Comparison of ENCODE assay signal across 26 cellular contexts in genomic region chr1:235516862-235517446, GRCh38. TPM values are rescaled to one million over a fixed set of nuclear protein-coding genes. Genes with fewer than 3 reads are reported as not detected.
DNase-seq lines count a peak whose midpoint lies in the region; ATAC-seq, FAIRE-seq and TF ChIP-seq lines count a peak whose summit lies in the region.
"Had no signal": no experiment of that assay in that cellular context is flagged by ENCODE, and none has a peak within 500 bp of the region (broad histone marks: within the 10 kb centered on the region; RNA-seq: fewer than 3 reads in every experiment).

No MANE protein-coding gene starts in this region.

- H3K79me2 ChIP-seq in H1 (ENCODE audit: control insufficient read depth in 1 of 2, insufficient read depth in 2 of 2, low read length in 2 of 2) = no peaks in the 10 kb centered on the region
- H3K79me2 ChIP-seq in mammary epithelial cell (ENCODE audit: insufficient read depth, low read length) = no peaks in the 10 kb centered on the region

- no peak overlapping the region for H3K9ac ChIP-seq in H1 (replicated peaks in 1 of 4; ENCODE audit: extremely low read depth in 1 of 4, low read depth in 3 of 4, low read length in 3 of 4)
- no peak overlapping the region for H3K9ac ChIP-seq in mammary epithelial cell (ENCODE audit: insufficient read depth, low read length)

- H3K36me3 Mint-ChIP-seq in activated naive CD4-positive, alpha-beta T cell treated with anti-CD3 and anti-CD28 coated beads, Interleukin-2, amount 50 U/mL, for 72 hours = no peaks in the 10 kb centered on the region

- no peaks in the 10 kb centered on the region for H3K9me3 Mint-ChIP-seq in activated naive CD4-positive, alpha-beta T cell treated with anti-CD3 and anti-CD28 coated beads, Interleukin-2, amount 50 U/mL, for 72 hours

- peak; percentile 28 to 45 for ATAC-seq in activated naive CD4-positive, alpha-beta T cell treated with anti-CD3 and anti-CD28 coated beads, Interleukin-2, amount 50 U/mL, for 72 hours
- ATAC-seq in HG03045 (IDR thresholded peaks at IDR 0.05; ENCODE audit: unreplicated experiment) = peak; percentile 46
- peak; percentile 69 for ATAC-seq in stimulated activated naive CD8-positive, alpha-beta T cell treated with anti-CD3 and anti-CD28 coated beads, Interleukin-15, Interleukin-2, amounts not matched to agents 100 U/mL and 50 U/mL, for 24 hours
- ATAC-seq: Panc1 had no signal

- no peak overlapping the region for H4K5ac ChIP-seq in H1 (ENCODE audit: insufficient read length, low read depth, low read length)

- WGBS in H1 (ENCODE audit: extremely low coverage in 1 of 2, insufficient coverage in 1 of 2, insufficient read length in 1 of 2, insufficient replicate concordance in 2 of 2, low coverage in 1 of 2, low lambda C conversion rate in 2 of 2, missing lambda C conversion rate in 1 of 2), 2 experiments = 89% methylated on average over 6 of the region's 6 CpGs; no CpG with 5 or more reads in 1 of the 2 experiments
- WGBS in mammary epithelial cell (ENCODE audit: low coverage, missing lambda C conversion rate) = 89% methylated on average over 6 of the region's 6 CpGs
- 85% methylated on average over 6 of the region's 6 CpGs for WGBS in suprapubic skin

- no peak overlapping the region for H2BK5ac ChIP-seq in H1 (ENCODE audit: low read depth, low read length)

- no peak for TF ChIP-seq CTCF in H1 (IDR thresholded peaks at IDR 0.05; ENCODE audit: control extremely low read depth in 1 of 3, insufficient read depth in 1 of 3, low read depth in 1 of 3, low read length in 3 of 3)
- no peak for TF ChIP-seq CTCF in mammary epithelial cell (conservative IDR thresholded peaks at IDR 0.05 in 1 of 2, IDR thresholded peaks at IDR 0.05 in 1 of 2; ENCODE audit: extremely low read depth in 1 of 2, insufficient read depth in 1 of 2, low read depth in 1 of 2, low read length in 2 of 2)
- TF ChIP-seq CTCF in suprapubic skin (IDR thresholded peaks at IDR 0.05) = no peak

- H4K91ac ChIP-seq in H1 (replicated peaks; ENCODE audit: insufficient read length, low read length) = no peak overlapping the region

- no peak overlapping the region for H3K56ac ChIP-seq in H1 (replicated peaks; ENCODE audit: insufficient read length, low read depth, low read length)

- H3K27me3 ChIP-seq in H1 (replicated peaks in 1 of 4; ENCODE audit: control insufficient read depth in 3 of 4, extremely low read depth in 1 of 4, insufficient read depth in 3 of 4, low read length in 3 of 4) (no peaks in the 10 kb centered on the region; a peak in 1 of 7 replicates), mammary epithelial cell (ENCODE audit: insufficient read depth, low read length) (no peaks in the 10 kb centered on the region), suprapubic skin (no peaks in the 10 kb centered on the region)
- H3K27me3 ChIP-seq: SJSA1, vagina had no signal

- TF ChIP-seq EP300 in H1 (IDR thresholded peaks at IDR 0.05; ENCODE audit: borderline replicate concordance in 1 of 2, low read depth in 2 of 2, low read length in 2 of 2) = no peak
- TF ChIP-seq EP300 in suprapubic skin (IDR thresholded peaks at IDR 0.05) = no peak

- no peak overlapping the region for H2BK15ac ChIP-seq in H1 (ENCODE audit: low read length)

- H3K27ac ChIP-seq in H1 (ENCODE audit: low read depth, low read length) = no peak overlapping the region
- no peak overlapping the region for H3K27ac ChIP-seq in mammary epithelial cell (ENCODE audit: insufficient read depth, low read depth, low read length)
- H3K27ac ChIP-seq in suprapubic skin = no peak overlapping the region
- H3K27ac ChIP-seq: SJSA1, vagina had no signal

- no peak overlapping the region for H2AK5ac ChIP-seq in H1 (ENCODE audit: low read depth, low read length)

- no peak overlapping the region for H2BK12ac ChIP-seq in H1 (ENCODE audit: low read depth, low read length)

- no TSS peak for BruUV-seq in mammary epithelial cell (replicated peaks; lab: Mats Ljungman, UMichigan)

- H2BK120ac ChIP-seq in H1 (replicated peaks; ENCODE audit: low read depth, low read length) = no peak overlapping the region

- H2BK20ac ChIP-seq in H1 (ENCODE audit: low read length) = no peak overlapping the region

- H3K18ac ChIP-seq in H1 (ENCODE audit: extremely low read depth, low read length) = no peak overlapping the region

- no peak overlapping the region for H3K14ac ChIP-seq in H1 (ENCODE audit: insufficient read length)

- no peak overlapping the region for H3K27ac Mint-ChIP-seq in activated naive CD4-positive, alpha-beta T cell treated with anti-CD3 and anti-CD28 coated beads, Interleukin-2, amount 50 U/mL, for 72 hours

- H3K4me3 ChIP-seq in H1 (ENCODE audit: extremely low read depth in 1 of 4, insufficient read depth in 2 of 4, low read depth in 3 of 4, low read length in 4 of 4) (no peak overlapping the region), mammary epithelial cell (replicated peaks in 1 of 3; ENCODE audit: insufficient read depth in 1 of 3, low read depth in 2 of 3, low read length in 3 of 3) (no peak overlapping the region), suprapubic skin (no peak overlapping the region)
- H3K4me3 ChIP-seq: HAP-1, SJSA1, vagina had no signal

- H3K4me1 ChIP-seq in H1 (replicated peaks in 1 of 4; ENCODE audit: control insufficient read depth in 3 of 4, insufficient read depth in 4 of 4, low read length in 3 of 4) (peaks cover 0 to 3% (median 2%) of the 10 kb centered on the region in 4 experiments; a peak in 2 of 7 replicates), mammary epithelial cell (ENCODE audit: insufficient read depth, low read length) (no peaks in the 10 kb centered on the region), suprapubic skin (no peaks in the 10 kb centered on the region)
- H3K4me1 ChIP-seq: HAP-1, SJSA1, vagina had no signal

- H3K23ac ChIP-seq in H1 (ENCODE audit: insufficient read length) = no peak overlapping the region

- no peak for DNase-seq in activated naive CD4-positive, alpha-beta T cell treated with anti-CD3 and anti-CD28 coated beads, Interleukin-2, amount 50 U/mL, for 72 hours (ENCODE audit: low spot score in 2 of 2)
- DNase-seq in activated naive CD4-positive, alpha-beta T cell (lab: John Stamatoyannopoulos, UW) = no peak
- DNase-seq in H1 (ENCODE audit: low read depth in 1 of 2, low spot score in 2 of 2) (no peak), NCI-H526 treated with DMSO at 0.1 percent for 48 hours (lab: John Stamatoyannopoulos, UW) (no peak), mammary epithelial cell (no peak), suprapubic skin (ENCODE audit: low spot score in 2 of 2) (no peak)
- DNase-seq in stimulated activated naive CD8-positive, alpha-beta T cell treated with anti-CD3 and anti-CD28 coated beads, Interleukin-15, Interleukin-2, amounts not matched to agents 100 U/mL and 50 U/mL, for 24 hours = no peak
- DNase-seq: activated naive CD4-positive, alpha-beta T cell treated with Interleukin-2 at 50 U/mL for 16 hours; activated T-cell treated with anti-CD3 and anti-CD28 coated beads for 4 hours; aorta; caudate nucleus; EL; erythroblast; hippocampal formation; NCI-H1694 treated with DMSO at 0.1 percent for 48 hours; NCI-H345; nucleus accumbens; retina had no signal

- TF ChIP-seq RAD21 in H1 (IDR thresholded peaks at IDR 0.05 in 1 of 2, conservative IDR thresholded peaks at IDR 0.05 in 1 of 2; ENCODE audit: low read depth in 2 of 2, low read length in 2 of 2) = no peak; a peak in 1 of 4 replicates

- in situ Hi-C loops in mammary epithelial cell (cut with MboI; ENCODE audit: low sequenced_read_pairs in 2 of 2) = loop anchor here (10.0 to 25.0 kb wide), 4 partner anchors 88 to 445 kb away; no protein-coding TSS in a partner anchor

- no peaks in the 10 kb centered on the region for H3K9me3 ChIP-seq in H1 (ENCODE audit: insufficient read depth in 2 of 2, low read depth in 1 of 2, low read length in 1 of 2)
- H3K9me3 ChIP-seq in mammary epithelial cell (replicated peaks; ENCODE audit: insufficient read depth, low read length) = no peaks in the 10 kb centered on the region
- no peaks in the 10 kb centered on the region for H3K9me3 ChIP-seq in suprapubic skin
- H3K9me3 ChIP-seq: HAP-1, SJSA1, vagina had no signal

- H3K4me2 ChIP-seq in H1 (ENCODE audit: insufficient read depth in 1 of 2, low read depth in 2 of 2, low read length in 2 of 2) (no peak overlapping the region), mammary epithelial cell (ENCODE audit: insufficient read depth, low read depth, low read length) (no peak overlapping the region)

- no peaks in the 10 kb centered on the region for H4K20me1 ChIP-seq in H1 (replicated peaks in 1 of 2; ENCODE audit: control insufficient read depth in 1 of 2, insufficient read depth in 2 of 2, low read length in 2 of 2)
- no peaks in the 10 kb centered on the region for H4K20me1 ChIP-seq in mammary epithelial cell (ENCODE audit: insufficient read depth, low read length)

- intact Hi-C loops in mammary epithelial cell (cut with micrococcal nuclease) = loop anchor here (10.0 kb wide), 1 partner anchor 328 kb away; no protein-coding TSS in a partner anchor

- CTCF ChIA-PET in H1 (lab: Charles Lee; ENCODE audit: partially characterized antibody) = interaction anchor here (0.8 to 2.6 kb wide), 6 partner anchors 8 to 455 kb away, joined by 3 to 13 read pairs (median 6); partner anchors contain the start of gene B3GALNT2
- CTCF ChIA-PET in mammary epithelial cell (lab: Charles Lee; ENCODE audit: low non-redundant PET) = interaction anchor here (0.6 kb wide), 1 partner anchor 10 kb away, joined by 4 read pairs; no protein-coding TSS in a partner anchor

- TF ChIP-seq POLR2A in H1 (IDR thresholded peaks at IDR 0.05; ENCODE audit: control extremely low read depth in 1 of 2, low read depth in 2 of 2, low read length in 2 of 2) (no peak), suprapubic skin (IDR thresholded peaks at IDR 0.05) (no peak)

- H3K4ac ChIP-seq in H1 (replicated peaks; ENCODE audit: insufficient read length, low read depth, low read length) = no peak overlapping the region

- no peaks in the 10 kb centered on the region for H3K79me1 ChIP-seq in H1 (ENCODE audit: low read depth, low read length)

- 0 out of 2 replicates have a peak, but pooled peaks cover 1% of the 10 kb centered on the region for H3K23me2 ChIP-seq in H1 (ENCODE audit: low read depth, low read length)

- POLR2A ChIA-PET in H1 (lab: Charles Lee; ENCODE audit: partially characterized antibody) = no interaction called here

- dilution Hi-C loops in mammary epithelial cell (cut with HindIII; ENCODE audit: low sequenced_read_pairs) = no loop called here

- H3K36me3 ChIP-seq in H1 (ENCODE audit: control insufficient read depth in 2 of 4, insufficient read depth in 4 of 4, low read length in 3 of 4) (no peaks in the 10 kb centered on the region), mammary epithelial cell (ENCODE audit: insufficient read depth, low read length) (no peaks in the 10 kb centered on the region), suprapubic skin (no peaks in the 10 kb centered on the region)
- H3K36me3 ChIP-seq: HAP-1, SJSA1, vagina had no signal

- 0 out of 2 replicates have a peak overlapping the region, but pooled peaks have one; percentile 57 for H2AFZ ChIP-seq in H1 (ENCODE audit: low read length)
- H2AFZ ChIP-seq in mammary epithelial cell (ENCODE audit: low read depth, low read length) = no peak overlapping the region

- no peak overlapping the region for H4K8ac ChIP-seq in H1 (ENCODE audit: extremely low read depth, insufficient read depth, low read length)

- no peak for FAIRE-seq in H1 (lab: Jason Lieb, UNC)
- FAIRE-seq: A204.1, frontal cortex, keratinocyte had no signal

RNA-seq across cellular contexts. Expression of gene B3GALNT2, which starts 12.7 kb away (rescaled TPM):
- total RNA-seq in activated naive CD4-positive, alpha-beta T cell treated with anti-CD3 and anti-CD28 coated beads, Interleukin-2, amount 50 U/mL, for 72 hours = 10 to 100 TPM; 12.3 to 14.9 TPM
- 36.4 and 39.4 TPM in 2 replicates for total RNA-seq in H1 (2021; fragmentation: NEBNext Ultra II Directional; extraction: Animal tissue kit (Norgen Biotek cat#: 25700))
- polyA plus RNA-seq in H1 (2011; rRNA removed) (12.2 and 15.4 TPM in 2 replicates), mammary epithelial cell (25.4 TPM)
- polyA plus RNA-seq in H1 (2011; cell fraction: cytosol; rRNA removed) = 19.8 TPM
- 13.4 TPM for polyA plus RNA-seq in H1 (2011; cell fraction: nucleus; rRNA removed)
- polyA plus RNA-seq in H1 (2012, experiment 1 of 2) = 19.5 to 23.5 TPM (median 21.5 TPM) in 4 replicates
- 1.5 TPM for polyA plus RNA-seq in H1 (2012, experiment 2 of 2)
- polyA plus RNA-seq in H1 (2013, experiment 1 of 2) = 21.8 TPM
- 22.8 TPM for polyA plus RNA-seq in H1 (2013, experiment 2 of 2)
- 58.9 and 70.8 TPM in 2 replicates for polyA minus RNA-seq in H1 (2011; rRNA and poly(A)+ RNA removed)
- 30.5 TPM for polyA minus RNA-seq in H1 (2011; cell fraction: cytosol; rRNA and poly(A)+ RNA removed)
- polyA minus RNA-seq in H1 (2011; cell fraction: nucleus; rRNA and poly(A)+ RNA removed) = 40.8 TPM
- total RNA-seq in mammary epithelial cell (10 to 100 TPM; 50.8 to 66.3 TPM), suprapubic skin (10 to 100 TPM; 23.5 to 37.4 (median 29.5) TPM)
- polyA minus RNA-seq in mammary epithelial cell = 65.5 TPM
